39 cellular contexts compared by ENCODE assay signal in the genomic region with DNA sequence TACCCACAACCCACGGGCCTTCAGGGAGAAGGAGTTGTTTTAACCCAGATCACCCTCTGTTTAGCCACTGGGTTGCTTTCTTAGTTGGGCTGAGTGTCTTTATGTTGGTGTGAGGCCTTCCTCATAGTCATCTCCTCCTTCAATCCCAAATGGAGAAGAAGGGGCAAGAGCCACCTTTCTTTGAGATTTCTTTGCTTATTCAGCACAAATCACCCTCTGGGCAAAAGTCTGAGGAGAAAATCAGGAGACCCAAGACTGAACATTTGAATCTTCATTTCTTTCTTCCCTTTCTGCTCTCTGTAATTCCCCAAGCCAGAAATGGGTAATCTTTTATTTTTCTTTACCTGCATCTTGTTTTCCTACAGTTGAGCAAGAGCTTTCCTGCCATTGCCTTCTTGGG.
"Had no signal": no experiment of that assay in that cellular context is flagged by ENCODE, and none has a peak within 500 bp of the region (broad histone marks: within the 10 kb centered on the region; RNA-seq: fewer than 3 reads in every experiment).

No MANE protein-coding gene starts in this region.

- H3K9me3 ChIP-seq: adrenal gland, ascending aorta, body of pancreas, breast epithelium had no signal

- H3K36me3 Mint-ChIP-seq: activated naive CD4-positive, alpha-beta T cell treated with anti-CD3 and anti-CD28 coated beads, Interleukin-2, amount 10 ng/mL, durations not matched to agents 7 days and 5 days; activated naive CD4-positive, alpha-beta T cell treated with anti-CD3 and anti-CD28 coated beads, Interleukin-2, amount 50 U/mL, for 24 hours; activated naive CD4-positive, alpha-beta T cell treated with anti-CD3 and anti-CD28 coated beads, Interleukin-2, amount 50 U/mL, for 72 hours; activated naive CD8-positive, alpha-beta T cell treated with anti-CD3 and anti-CD28 coated beads for 36 hours; activated naive CD8-positive, alpha-beta T cell treated with anti-CD3 and anti-CD28 coated beads, Interleukin-2, amount 10 ng/mL, durations not matched to agents 7 days and 5 days; brain had no signal

- H3K27me3 ChIP-seq: adrenal gland, ascending aorta, body of pancreas, brain microvascular endothelial cell, breast epithelium, cardiac muscle cell had no signal

- H3K4me3 ChIP-seq: adrenal gland, ascending aorta, body of pancreas, breast epithelium, cardiac muscle cell had no signal

- H3K27ac ChIP-seq: adrenal gland, ascending aorta, body of pancreas, brain microvascular endothelial cell, breast epithelium, cardiac muscle cell had no signal

- DNase-seq: activated effector memory CD4-positive, alpha-beta T cell treated with anti-CD3 and anti-CD28 coated beads, Interleukin-2, amount 50 U/mL, for 16 hours; activated effector memory CD4-positive, alpha-beta T cell treated with Interleukin-2 at 50 U/mL for 16 hours; activated gamma-delta T cell; activated gamma-delta T cell treated with Interleukin-2 at 50 U/mL for 16 hours; activated naive CD4-positive, alpha-beta T cell; activated naive CD4-positive, alpha-beta T cell treated with anti-CD3 and anti-CD28 coated beads for 36 hours; activated naive CD4-positive, alpha-beta T cell treated with anti-CD3 and anti-CD28 coated beads, Interleukin-2, amount 10 ng/mL, durations not matched to agents 7 days and 5 days; activated naive CD4-positive, alpha-beta T cell treated with anti-CD3 and anti-CD28 coated beads, Interleukin-2, amount 50 U/mL, for 16 hours; activated naive CD4-positive, alpha-beta T cell treated with Interleukin-2 at 50 U/mL for 16 hours; activated naive CD8-positive, alpha-beta T cell treated with anti-CD3 and anti-CD28 coated beads for 36 hours; activated naive CD8-positive, alpha-beta T cell treated with anti-CD3 and anti-CD28 coated beads, Interleukin-2, amount 10 ng/mL, durations not matched to agents 7 days and 5 days; activated naive CD8-positive, alpha-beta T cell treated with anti-CD3 and anti-CD28 coated beads, Interleukin-2, amount 50 U/mL, for 24 hours; activated T-cell treated with anti-CD3 and anti-CD28 coated beads, Interleukin-2, amount 50 U/mL, for 1 hour; activated T-cell treated with anti-CD3 and anti-CD28 coated beads, Interleukin-2, amount 50 U/mL, for 24 hours; activated T-cell treated with anti-CD3 and anti-CD28 coated beads, Interleukin-2, amount 50 U/mL, for 4 hours; activated T-cell treated with anti-CD3 and anti-CD28 coated beads, Interleukin-2, amount 50 U/mL, for 48 hours; activated T-cell treated with anti-CD3 and anti-CD28 coated beads, Interleukin-2, amount 50 U/mL, for 72 hours; adrenal gland; amniotic stem cell; amygdala; anterior cingulate cortex; aorta; body of pancreas; brain microvascular endothelial cell; central memory CD4-positive, alpha-beta T cell; cerebellar nuclear complex had no signal

- H3K4me3 Mint-ChIP-seq: activated naive CD4-positive, alpha-beta T cell treated with anti-CD3 and anti-CD28 coated beads for 36 hours; activated naive CD4-positive, alpha-beta T cell treated with anti-CD3 and anti-CD28 coated beads, Interleukin-2, amount 10 ng/mL, durations not matched to agents 7 days and 5 days; activated naive CD4-positive, alpha-beta T cell treated with anti-CD3 and anti-CD28 coated beads, Interleukin-2, amount 50 U/mL, for 24 hours; activated naive CD8-positive, alpha-beta T cell; activated naive CD8-positive, alpha-beta T cell treated with anti-CD3 and anti-CD28 coated beads for 36 hours; activated naive CD8-positive, alpha-beta T cell treated with anti-CD3 and anti-CD28 coated beads, Interleukin-2, amount 10 ng/mL, durations not matched to agents 7 days and 5 days; activated naive CD8-positive, alpha-beta T cell treated with anti-CD3 and anti-CD28 coated beads, Interleukin-2, amount 50 U/mL, for 24 hours; activated T-cell treated with anti-CD3 and anti-CD28 coated beads, Interleukin-2, amount 50 U/mL, for 24 hours; activated T-cell treated with anti-CD3 and anti-CD28 coated beads, Interleukin-2, amount 50 U/mL, for 4 hours; activated T-cell treated with anti-CD3 and anti-CD28 coated beads, Interleukin-2, amount 50 U/mL, for 72 hours; activated T-helper 1 cell treated with anti-CD3 and anti-CD28 coated beads, Interleukin-12 subunit alpha, Interleukin-12 subunit beta, Interleukin-2, Interleukin-4 antibody, amounts not matched to agents 30 ng/mL and 10 ng/mL and 1 ng/mL, durations not matched to agents 14 hours and 24 hours and 36 hours; activated T-helper 17 cell treated with anti-CD3 and anti-CD28 coated beads, Interleukin-2, amount 50 U/mL, for 72 hours; brain; central memory CD8-positive, alpha-beta T cell had no signal

- ATAC-seq: activated naive CD4-positive, alpha-beta T cell treated with anti-CD3 and anti-CD28 coated beads, Interleukin-2, amount 50 U/mL, for 72 hours; activated naive CD8-positive, alpha-beta T cell treated with anti-CD3 and anti-CD28 coated beads, Interleukin-2, amount 50 U/mL, for 24 hours; activated T-cell treated with anti-CD3 and anti-CD28 coated beads, Interleukin-2, amount 50 U/mL, for 4 hours; activated T-cell treated with anti-CD3 and anti-CD28 coated beads, Interleukin-2, amount 50 U/mL, for 72 hours; activated T-helper 17 cell treated with anti-CD3 and anti-CD28 coated beads, Interleukin-2, amount 50 U/mL, for 72 hours; body of pancreas had no signal

- H3K4me1 ChIP-seq: adrenal gland, ascending aorta, body of pancreas, breast epithelium had no signal

- H3K27me3 Mint-ChIP-seq: activated naive CD4-positive, alpha-beta T cell treated with anti-CD3 and anti-CD28 coated beads, Interleukin-2, amount 10 ng/mL, durations not matched to agents 7 days and 5 days; activated naive CD8-positive, alpha-beta T cell; activated naive CD8-positive, alpha-beta T cell treated with anti-CD3 and anti-CD28 coated beads for 36 hours; activated naive CD8-positive, alpha-beta T cell treated with anti-CD3 and anti-CD28 coated beads, Interleukin-2, amount 10 ng/mL, durations not matched to agents 7 days and 5 days; activated naive CD8-positive, alpha-beta T cell treated with anti-CD3 and anti-CD28 coated beads, Interleukin-2, amount 50 U/mL, for 24 hours had no signal

- FAIRE-seq: astrocyte, bronchial epithelial cell had no signal

- H3K9me3 Mint-ChIP-seq: activated naive CD4-positive, alpha-beta T cell treated with anti-CD3 and anti-CD28 coated beads for 36 hours; activated naive CD4-positive, alpha-beta T cell treated with anti-CD3 and anti-CD28 coated beads, Interleukin-2, amount 10 ng/mL, durations not matched to agents 7 days and 5 days; activated naive CD4-positive, alpha-beta T cell treated with anti-CD3 and anti-CD28 coated beads, Interleukin-2, amount 50 U/mL, for 24 hours; activated naive CD4-positive, alpha-beta T cell treated with anti-CD3 and anti-CD28 coated beads, Interleukin-2, amount 50 U/mL, for 72 hours; activated naive CD8-positive, alpha-beta T cell treated with anti-CD3 and anti-CD28 coated beads for 36 hours; activated naive CD8-positive, alpha-beta T cell treated with anti-CD3 and anti-CD28 coated beads, Interleukin-2, amount 10 ng/mL, durations not matched to agents 7 days and 5 days; activated naive CD8-positive, alpha-beta T cell treated with anti-CD3 and anti-CD28 coated beads, Interleukin-2, amount 50 U/mL, for 24 hours; activated T-cell treated with anti-CD3 and anti-CD28 coated beads, Interleukin-2, amount 50 U/mL, for 24 hours; activated T-cell treated with anti-CD3 and anti-CD28 coated beads, Interleukin-2, amount 50 U/mL, for 4 hours; activated T-helper 1 cell treated with anti-CD3 and anti-CD28 coated beads, Interleukin-12 subunit alpha, Interleukin-12 subunit beta, Interleukin-2, Interleukin-4 antibody, amounts not matched to agents 30 ng/mL and 10 ng/mL and 1 ng/mL, durations not matched to agents 14 hours and 24 hours and 36 hours; activated T-helper 17 cell treated with anti-CD3 and anti-CD28 coated beads, Interleukin-2, amount 50 U/mL, for 72 hours; activated T-helper 2 cell treated with anti-CD3 and anti-CD28 coated beads, Interferon-gamma antibody, Interleukin-2, Interleukin-4, amounts not matched to agents 10 μg/mL and 5 μg/mL and 100 μg/mL, durations not matched to agents 14 hours and 24 hours and 36 hours; central memory CD8-positive, alpha-beta T cell had no signal

- H3K36me3 ChIP-seq: adrenal gland, ascending aorta, brain microvascular endothelial cell, breast epithelium, cardiac muscle cell had no signal

- H3K4me1 Mint-ChIP-seq: activated naive CD4-positive, alpha-beta T cell treated with anti-CD3 and anti-CD28 coated beads, Interleukin-2, amount 10 ng/mL, durations not matched to agents 7 days and 5 days; activated naive CD4-positive, alpha-beta T cell treated with anti-CD3 and anti-CD28 coated beads, Interleukin-2, amount 50 U/mL, for 24 hours; activated naive CD8-positive, alpha-beta T cell treated with anti-CD3 and anti-CD28 coated beads for 36 hours; activated naive CD8-positive, alpha-beta T cell treated with anti-CD3 and anti-CD28 coated beads, Interleukin-2, amount 10 ng/mL, durations not matched to agents 7 days and 5 days; activated naive CD8-positive, alpha-beta T cell treated with anti-CD3 and anti-CD28 coated beads, Interleukin-2, amount 50 U/mL, for 24 hours; activated T-helper 17 cell treated with anti-CD3 and anti-CD28 coated beads, Interleukin-2, amount 50 U/mL, for 72 hours; central memory CD8-positive, alpha-beta T cell had no signal

- H3K27ac Mint-ChIP-seq: activated naive CD4-positive, alpha-beta T cell treated with anti-CD3 and anti-CD28 coated beads for 36 hours; activated naive CD4-positive, alpha-beta T cell treated with anti-CD3 and anti-CD28 coated beads, Interleukin-2, amount 10 ng/mL, durations not matched to agents 7 days and 5 days; activated naive CD4-positive, alpha-beta T cell treated with anti-CD3 and anti-CD28 coated beads, Interleukin-2, amount 50 U/mL, for 24 hours; activated naive CD4-positive, alpha-beta T cell treated with anti-CD3 and anti-CD28 coated beads, Interleukin-2, amount 50 U/mL, for 72 hours; activated naive CD8-positive, alpha-beta T cell; activated naive CD8-positive, alpha-beta T cell treated with anti-CD3 and anti-CD28 coated beads for 36 hours; activated naive CD8-positive, alpha-beta T cell treated with anti-CD3 and anti-CD28 coated beads, Interleukin-2, amount 10 ng/mL, durations not matched to agents 7 days and 5 days; activated naive CD8-positive, alpha-beta T cell treated with anti-CD3 and anti-CD28 coated beads, Interleukin-2, amount 50 U/mL, for 24 hours; activated T-cell treated with anti-CD3 and anti-CD28 coated beads, Interleukin-2, amount 50 U/mL, for 24 hours; activated T-cell treated with anti-CD3 and anti-CD28 coated beads, Interleukin-2, amount 50 U/mL, for 72 hours; activated T-helper 1 cell treated with anti-CD3 and anti-CD28 coated beads, Interleukin-12 subunit alpha, Interleukin-12 subunit beta, Interleukin-2, Interleukin-4 antibody, amounts not matched to agents 30 ng/mL and 10 ng/mL and 1 ng/mL, durations not matched to agents 14 hours and 24 hours and 36 hours; activated T-helper 17 cell treated with anti-CD3 and anti-CD28 coated beads, Interleukin-2, amount 50 U/mL, for 72 hours; activated T-helper 2 cell treated with anti-CD3 and anti-CD28 coated beads, Interferon-gamma antibody, Interleukin-2, Interleukin-4, amounts not matched to agents 10 μg/mL and 5 μg/mL and 100 μg/mL, durations not matched to agents 14 hours and 24 hours and 36 hours; brain had no signal
